Comparison of ENCODE assay signal across 18 cellular contexts in genomic region chr21:41428311-41428710, GRCh38. TPM values are rescaled to one million over a fixed set of nuclear protein-coding genes. Genes with fewer than 3 reads are reported as not detected.
DNase-seq lines count a peak whose midpoint lies in the region; ATAC-seq and TF ChIP-seq lines count a peak whose summit lies in the region.
"Had no signal": no experiment of that assay in that cellular context is flagged by ENCODE, and none has a peak within 500 bp of the region (broad histone marks: within the 10 kb centered on the region; RNA-seq: fewer than 3 reads in every experiment).

No MANE protein-coding gene starts in this region.

- POLR2A ChIA-PET in CD8-positive, alpha-beta T cell (lab: Charles Lee): interaction anchor here (2.7 kb wide), 1 partner anchor 58 kb away, joined by 22 read pairs; no protein-coding TSS in a partner anchor
- POLR2A ChIA-PET in activated CD4-positive, alpha-beta memory T cell treated with anti-CD3 and anti-CD28 coated beads for 36 hours (lab: Charles Lee): no interaction called here

- DNase-seq in activated CD8-positive, alpha-beta memory T cell treated with anti-CD3 and anti-CD28 coated beads for 24 hours: peak; percentile 46
- no peak for DNase-seq in activated CD8-positive, alpha-beta memory T cell treated with anti-CD3 and anti-CD28 coated beads, Interleukin-2, amount 50 U/mL, for 4 hours
- peak in 1 of 7 experiments; percentile 35 for DNase-seq in CD8-positive, alpha-beta T cell
- DNase-seq in activated CD4-positive, alpha-beta memory T cell treated with anti-CD3 and anti-CD28 coated beads for 36 hours: no peak
- no peak for DNase-seq in memory B cell (ENCODE audit: low spot score in 2 of 2)
- no peak for DNase-seq in activated CD4-positive, CD25-positive, alpha-beta regulatory T cell (lab: John Stamatoyannopoulos, UW)
- no peak for DNase-seq in glomerular visceral epithelial cell (ENCODE audit: extremely low spot score)
- DNase-seq in anterior cingulate cortex (lab: John Stamatoyannopoulos, UW): no peak
- DNase-seq: colonic mucosa; NCI-H1436; NCI-H2227 treated with DMSO at 0.1 percent for 48 hours; NK-92 treated with Interleukin-12 subunit alpha and Interleukin-12 subunit beta, amount 100 ng/mL, for 24 hours; right lobe of liver; stomach had no signal

- no peaks in the 10 kb centered on the region for H3K9me3 ChIP-seq in CD8-positive, alpha-beta T cell (ENCODE audit: low read length)
- H3K9me3 ChIP-seq: colonic mucosa, right lobe of liver, stomach had no signal

- intact Hi-C loops in CD8-positive, alpha-beta T cell (cut with DNase I, micrococcal nuclease): no loop called here
- intact Hi-C loops in activated CD4-positive, alpha-beta memory T cell treated with anti-CD3 and anti-CD28 coated beads for 36 hours (cut with micrococcal nuclease): no loop called here

- peaks cover 56% of the 10 kb centered on the region for H3K36me3 Mint-ChIP-seq in CD8-positive, alpha-beta T cell
- peaks cover 41% of the 10 kb centered on the region for H3K36me3 Mint-ChIP-seq in activated CD4-positive, alpha-beta memory T cell treated with anti-CD3 and anti-CD28 coated beads for 36 hours
- H3K36me3 Mint-ChIP-seq in memory B cell: peaks cover 22% of the 10 kb centered on the region

- no peak overlapping the region for H3K4me3 ChIP-seq in CD8-positive, alpha-beta T cell (ENCODE audit: low read depth, low read length)
- H3K4me3 ChIP-seq: colonic mucosa, right lobe of liver had no signal

- no peaks in the 10 kb centered on the region for H3K9me3 Mint-ChIP-seq in CD8-positive, alpha-beta T cell
- H3K9me3 Mint-ChIP-seq in activated CD4-positive, alpha-beta memory T cell treated with anti-CD3 and anti-CD28 coated beads for 36 hours: no peaks in the 10 kb centered on the region
- peaks cover under 1% of the 10 kb centered on the region for H3K9me3 Mint-ChIP-seq in memory B cell
- H3K9me3 Mint-ChIP-seq: activated T-helper 17 cell treated with anti-CD3 and anti-CD28 coated beads, Interleukin-2, amount 50 U/mL, for 72 hours; WTC11 had no signal

- no peaks in the 10 kb centered on the region for H3K27me3 ChIP-seq in CD8-positive, alpha-beta T cell (ENCODE audit: insufficient read depth, low read length)
- H3K27me3 ChIP-seq: colonic mucosa, right lobe of liver, stomach had no signal

- H3K27ac ChIP-seq in CD8-positive, alpha-beta T cell (ENCODE audit: low read depth, low read length): no peak overlapping the region
- H3K27ac ChIP-seq: colonic mucosa, epithelial cell of prostate, right lobe of liver, stomach had no signal

- no peak for ATAC-seq in CD8-positive, alpha-beta T cell
- no peak for ATAC-seq in memory B cell (ENCODE audit: low read depth)
- ATAC-seq: activated T-helper 17 cell treated with anti-CD3 and anti-CD28 coated beads, Interleukin-2, amount 50 U/mL, for 72 hours; left lobe of liver; right lobe of liver; WTC11 had no signal

- H3K27me3 Mint-ChIP-seq in CD8-positive, alpha-beta T cell (ENCODE audit: low read depth): no peaks in the 10 kb centered on the region
- no peaks in the 10 kb centered on the region for H3K27me3 Mint-ChIP-seq in activated CD4-positive, alpha-beta memory T cell treated with anti-CD3 and anti-CD28 coated beads for 36 hours
- H3K27me3 Mint-ChIP-seq in memory B cell: no peaks in the 10 kb centered on the region
- H3K27me3 Mint-ChIP-seq: activated T-helper 17 cell treated with anti-CD3 and anti-CD28 coated beads, Interleukin-2, amount 50 U/mL, for 72 hours had no signal

- H3K4me1 Mint-ChIP-seq in CD8-positive, alpha-beta T cell (ENCODE audit: low read depth): peaks cover 38% of the 10 kb centered on the region
- peaks cover 24% of the 10 kb centered on the region for H3K4me1 Mint-ChIP-seq in activated CD4-positive, alpha-beta memory T cell treated with anti-CD3 and anti-CD28 coated beads for 36 hours (ENCODE audit: low read depth)
- peaks cover 33% of the 10 kb centered on the region for H3K4me1 Mint-ChIP-seq in memory B cell

- CTCF ChIA-PET in CD8-positive, alpha-beta T cell (lab: Charles Lee): no interaction called here
- CTCF ChIA-PET in activated CD4-positive, alpha-beta memory T cell treated with anti-CD3 and anti-CD28 coated beads for 36 hours (lab: Charles Lee): no interaction called here

- peak overlapping the region; percentile 45 for H3K27ac Mint-ChIP-seq in CD8-positive, alpha-beta T cell
- peak overlapping the region; percentile 56 for H3K27ac Mint-ChIP-seq in activated CD4-positive, alpha-beta memory T cell treated with anti-CD3 and anti-CD28 coated beads for 36 hours
- H3K27ac Mint-ChIP-seq in memory B cell: no peak overlapping the region
- H3K27ac Mint-ChIP-seq: activated T-helper 17 cell treated with anti-CD3 and anti-CD28 coated beads, Interleukin-2, amount 50 U/mL, for 72 hours; WTC11 had no signal

- H3K4me3 Mint-ChIP-seq in CD8-positive, alpha-beta T cell: peak overlapping the region; percentile 42
- peak overlapping the region; percentile 92 for H3K4me3 Mint-ChIP-seq in activated CD4-positive, alpha-beta memory T cell treated with anti-CD3 and anti-CD28 coated beads for 36 hours
- H3K4me3 Mint-ChIP-seq in memory B cell: peak overlapping the region; percentile 34
- H3K4me3 Mint-ChIP-seq: WTC11 had no signal

- no peak for TF ChIP-seq CTCF in CD8-positive, alpha-beta T cell (IDR thresholded peaks at IDR 0.05)

- peaks cover 14% of the 10 kb centered on the region for H3K4me1 ChIP-seq in CD8-positive, alpha-beta T cell (ENCODE audit: insufficient read depth, low read length)

- H3K36me3 ChIP-seq in CD8-positive, alpha-beta T cell (ENCODE audit: insufficient read depth, low read length): peaks cover 17% of the 10 kb centered on the region
- H3K36me3 ChIP-seq: colonic mucosa had no signal

RNA-seq across cellular contexts. Expression of gene MX1, which starts 2.3 kb away (rescaled TPM):
- total RNA-seq in CD8-positive, alpha-beta T cell: 10 to 100 TPM; 69.1 to 71.0 TPM
- total RNA-seq in activated CD4-positive, alpha-beta memory T cell treated with anti-CD3 and anti-CD28 coated beads for 36 hours: 100 to 1,000 TPM; 106 TPM

Comparison
In these comparisons a context has a peak if more than half of its experiments do, and no peak if none do; other contexts are left out.
1. H3K4me3 Mint-ChIP-seq: peak in every context shown above with its lines; median percentile 92 in activated CD4-positive, alpha-beta memory T cell treated with anti-CD3 and anti-CD28 coated beads for 36 hours; 42 in CD8-positive, alpha-beta T cell; 34 in memory B cell.